Comparison of ENCODE assay signal across 25 cellular contexts in genomic region chr1:78210167-78210566, GRCh38.
DNase-seq lines count a peak whose midpoint lies in the region; ATAC-seq and TF ChIP-seq lines count a peak whose summit lies in the region.
"Had no signal": no experiment of that assay in that cellular context is flagged by ENCODE, and none has a peak within 500 bp of the region (broad histone marks: within the 10 kb centered on the region; RNA-seq: fewer than 3 reads in every experiment).

No MANE protein-coding gene starts in this region.

- H2BK120ac ChIP-seq in IMR-90 (ENCODE audit: low read depth, low read length) = no peak overlapping the region

- no peak for TF ChIP-seq CTCF in IMR-90 (conservative IDR thresholded peaks at IDR 0.05; ENCODE audit: low read depth, low read length)
- no peak for TF ChIP-seq CTCF in osteoblast (IDR thresholded peaks at IDR 0.05; ENCODE audit: extremely low read depth, low read depth, low read length)

- H4K91ac ChIP-seq in IMR-90 (ENCODE audit: insufficient read depth, low read depth, low read length) = no peak overlapping the region

- no peak overlapping the region for H2AK9ac ChIP-seq in IMR-90 (replicated peaks; ENCODE audit: low read depth, low read length, poor library complexity)

- no peak overlapping the region for H3K23ac ChIP-seq in IMR-90 (ENCODE audit: low read depth, low read length)

- no peak overlapping the region for H2AK5ac ChIP-seq in IMR-90 (ENCODE audit: low read depth, low read length)

- H3K27ac ChIP-seq in IMR-90 (ENCODE audit: insufficient read depth, low read length) (no peak overlapping the region), osteoblast (ENCODE audit: low read depth, low read length) (no peak overlapping the region)
- H3K27ac ChIP-seq: cardiac muscle cell, lower lobe of right lung, pancreas, transverse colon had no signal

- H3K56ac ChIP-seq in IMR-90 (ENCODE audit: extremely low read depth, insufficient read depth, low read length) = no peak overlapping the region

- no peaks in the 10 kb centered on the region for H3K79me1 ChIP-seq in IMR-90 (ENCODE audit: low read depth in 1 of 2, low read length in 2 of 2)

- BruUV-seq in IMR-90 (replicated peaks; lab: Mats Ljungman, UMichigan) = no TSS peak

- no peaks in the 10 kb centered on the region for H3K27me3 ChIP-seq in IMR-90 (ENCODE audit: control insufficient read depth, insufficient read depth, low read length)
- no peaks in the 10 kb centered on the region for H3K27me3 ChIP-seq in osteoblast (ENCODE audit: insufficient read depth, low read length)
- H3K27me3 ChIP-seq: cardiac muscle cell, pancreas, transverse colon had no signal

- no peak overlapping the region; the same call in 1 of the 2 replicates for H3K4ac ChIP-seq in IMR-90 (ENCODE audit: low read depth, low read length)

- no peaks in the 10 kb centered on the region for H4K20me1 ChIP-seq in IMR-90 (ENCODE audit: insufficient read depth, low read length)
- no peaks in the 10 kb centered on the region for H4K20me1 ChIP-seq in osteoblast (ENCODE audit: insufficient read depth, low read length)

- H3K4me2 ChIP-seq in IMR-90 (ENCODE audit: low read depth, low read length) (no peak overlapping the region), osteoblast (ENCODE audit: insufficient read depth, low read length) (no peak overlapping the region)

- no peaks in the 10 kb centered on the region for H3K79me2 ChIP-seq in osteoblast (ENCODE audit: insufficient read depth, low read length)

- peak; percentile 57 for ATAC-seq in IMR-90 (ENCODE audit: low read depth)
- ATAC-seq in esophagus mucosa = peak; percentile 40
- no peak for ATAC-seq in sciatic nerve
- no peak for ATAC-seq in GM21619 (IDR thresholded peaks at IDR 0.05; ENCODE audit: unreplicated experiment)
- ATAC-seq: activated naive CD4-positive, alpha-beta T cell treated with anti-CD3 and anti-CD28 coated beads, Interleukin-2, amount 50 U/mL, for 72 hours; lower lobe of right lung; mucosa of descending colon; pancreas had no signal

- H3K4me3 ChIP-seq in IMR-90 (ENCODE audit: insufficient read depth, low read depth, low read length) (no peak overlapping the region), osteoblast (ENCODE audit: insufficient read depth, low read length) (no peak overlapping the region)
- H3K4me3 ChIP-seq: cardiac muscle cell, lower lobe of right lung, mucosa of descending colon, pancreas, transverse colon had no signal

- H2BK15ac ChIP-seq in IMR-90 (ENCODE audit: low read depth, low read length) = no peak overlapping the region

- peak overlapping the region; percentile 15 for H2BK5ac ChIP-seq in IMR-90 (ENCODE audit: low read depth, low read length, poor library complexity, severe bottlenecking)

- DNase-seq in EH (ENCODE audit: low read depth) (peak; percentile 35), IMR-90 (peak; percentile 65), osteoblast (ENCODE audit: insufficient read length, low spot score, missing footprints) (peak; percentile 47), sciatic nerve (ENCODE audit: low spot score) (no peak)
- no peak for DNase-seq in activated CD8-positive, alpha-beta memory T cell treated with anti-CD3 and anti-CD28 coated beads, Interleukin-2, amount 50 U/mL, for 4 hours
- DNase-seq: activated CD4-positive, alpha-beta T cell treated with anti-CD3 and anti-CD28 coated beads, Interleukin-2, amount 50 U/mL, for 4 hours; C1 segment of cervical spinal cord; Caco-2; cortex of kidney; DMS79; kidney; lower lobe of right lung; mucosa of descending colon; NCI-H1105; NCI-H1930; NCI-H526 treated with DMSO at 0.1 percent for 48 hours; pancreas; retina; SIG-M5; stimulated activated CD4-positive, alpha-beta T cell treated with anti-CD3 and anti-CD28 coated beads, Interleukin-2, amount 100 ng/mL, for 24 hours; transverse colon had no signal

- TF ChIP-seq POLR2A in IMR-90 (IDR thresholded peaks at IDR 0.05; ENCODE audit: low read depth, low read length) = no peak

- no peak for TF ChIP-seq RAD21 in IMR-90 (IDR thresholded peaks at IDR 0.05; ENCODE audit: low read length)

- CTCF ChIA-PET in IMR-90 (lab: Yijun Ruan, JAX) = no interaction called here

- in situ Hi-C loops in IMR-90 (cut with MboI; ENCODE audit: low sequenced_read_pairs) = no loop called here

- H3K4me1 ChIP-seq in IMR-90 (ENCODE audit: control insufficient read depth, insufficient read depth, low read length) (no peaks in the 10 kb centered on the region; the same call in 1 of the 2 replicates), osteoblast (ENCODE audit: insufficient read depth, low read length) (no peaks in the 10 kb centered on the region)
- H3K4me1 ChIP-seq: Caco-2, lower lobe of right lung, pancreas had no signal

- H3K9me1 ChIP-seq in IMR-90 (ENCODE audit: insufficient read depth, low read length) = peaks cover 4% of the 10 kb centered on the region; the same call in 1 of the 2 replicates

- H4K8ac ChIP-seq in IMR-90 (ENCODE audit: low read depth in 2 of 2, low read length in 2 of 2) = peak overlapping the region in 1 of 2 experiments; percentile 68; a peak in 2 of 4 replicates

- no peak overlapping the region for H3K9ac ChIP-seq in IMR-90 (ENCODE audit: low read depth, low read length)

- POLR2A ChIA-PET in IMR-90 (lab: Charles Lee; ENCODE audit: unreplicated experiment) = no interaction called here

- intact Hi-C loops in IMR-90 (cut with micrococcal nuclease) = no loop called here
- intact Hi-C loops in sciatic nerve (cut with DNase I) = no loop called here

- no peak overlapping the region for H2AFZ ChIP-seq in IMR-90 (replicated peaks; ENCODE audit: low read length, poor library complexity)
- no peak overlapping the region for H2AFZ ChIP-seq in osteoblast (ENCODE audit: low read length)

- no peak overlapping the region; the same call in 1 of the 2 replicates for H3K18ac ChIP-seq in IMR-90 (ENCODE audit: low read depth, low read length)

- H2BK20ac ChIP-seq in IMR-90 (ENCODE audit: low read depth, low read length) = peak overlapping the region; percentile 65; the same call in 1 of the 2 replicates

- no peak overlapping the region for H4K5ac ChIP-seq in IMR-90 (ENCODE audit: low read depth, low read length)

- dilution Hi-C loops in IMR-90 (cut with HindIII; ENCODE audit: low sequenced_read_pairs, unreplicated experiment) = no loop called here

- H3K9me3 ChIP-seq in IMR-90 (ENCODE audit: control insufficient read depth, insufficient read depth, low read length) = peaks cover 4% of the 10 kb centered on the region; the same call in 1 of the 2 replicates
- H3K9me3 ChIP-seq in osteoblast (ENCODE audit: low read depth, low read length) = no peaks in the 10 kb centered on the region
- H3K9me3 ChIP-seq: Caco-2, pancreas had no signal

- H3K14ac ChIP-seq in IMR-90 (replicated peaks; ENCODE audit: low read depth, low read length) = no peak overlapping the region

- H3K36me3 ChIP-seq in IMR-90 (ENCODE audit: control insufficient read depth, insufficient read depth, low read length) = no peaks in the 10 kb centered on the region
- H3K36me3 ChIP-seq in osteoblast (ENCODE audit: insufficient read depth, low read length) = no peaks in the 10 kb centered on the region
- H3K36me3 ChIP-seq: cardiac muscle cell, lower lobe of right lung, pancreas, transverse colon had no signal

TF ChIP-seq in IMR-90, 13 proteins besides CTCF, POLR2A, EP300 and RAD21:
- TF ChIP-seq CHD1 (IDR thresholded peaks at IDR 0.05; ENCODE audit: low read depth, low read length) (no peak), MAFK (IDR thresholded peaks at IDR 0.05; ENCODE audit: low read depth, low read length) (no peak), MAZ (IDR thresholded peaks at IDR 0.05; ENCODE audit: borderline replicate concordance, low read depth, low read length) (no peak), BHLHE40 (IDR thresholded peaks at IDR 0.05; ENCODE audit: low read depth, low read length) (no peak), CEBPB (IDR thresholded peaks at IDR 0.05; ENCODE audit: low read depth, low read length) (no peak), ELK1 (IDR thresholded peaks at IDR 0.05; ENCODE audit: borderline replicate concordance, low read depth, low read length) (no peak), FOS (IDR thresholded peaks at IDR 0.05; ENCODE audit: low read depth, low read length) (no peak), RCOR1 (IDR thresholded peaks at IDR 0.05; ENCODE audit: insufficient replicate concordance, low read length) (no peak), SMC3 (IDR thresholded peaks at IDR 0.05; ENCODE audit: low read depth, low read length) (no peak), MXI1 (IDR thresholded peaks at IDR 0.05; ENCODE audit: borderline replicate concordance, low read depth, low read length) (no peak)

Comparison
In these comparisons a context has a peak if more than half of its experiments do, and no peak if none do; other contexts are left out.
1. DNase-seq: peak in EH (single experiment), IMR-90 (single experiment) and osteoblast (single experiment); none in activated CD8-positive, alpha-beta memory T cell treated with anti-CD3 and anti-CD28 coated beads, Interleukin-2, amount 50 U/mL, for 4 hours (single experiment) and sciatic nerve (single experiment).
2. ATAC-seq: peak in IMR-90 (single experiment) and esophagus mucosa (single experiment); none in sciatic nerve (single experiment) and GM21619 (single experiment).